Comparison of ENCODE assay signal across 1 cellular context in genomic region chr6:138971601-138972000, GRCh38.
TF ChIP-seq lines count a peak whose summit lies in the region.

No MANE protein-coding gene starts in this region.

TF ChIP-seq in GM12878, 131 proteins besides CTCF, POLR2A, EP300 and RAD21:
- TF ChIP-seq JUND (IDR thresholded peaks at IDR 0.05; ENCODE audit: low read depth, low read length) (no peak), POLR2AphosphoS5 (IDR thresholded peaks at IDR 0.05; ENCODE audit: low read length) (no peak)
